In genomic region chr9:121725008-121725795, GRCh38 we compare ENCODE assay signal across 10 cellular contexts.
A peak's percentile ranks its signal among the peaks of the same experiment; 100 is the strongest.
DNase-seq lines count a peak whose midpoint lies in the region; ATAC-seq, FAIRE-seq and TF ChIP-seq lines count a peak whose summit lies in the region.
"Had no signal": no experiment of that assay in that cellular context is flagged by ENCODE, and none has a peak within 500 bp of the region (broad histone marks: within the 10 kb centered on the region; RNA-seq: fewer than 3 reads in every experiment).

No MANE protein-coding gene starts in this region.

- H3K27me3 Mint-ChIP-seq in HFFc6 (ENCODE audit: insufficient read depth), result no peaks in the 10 kb centered on the region; the same call in none of the 2 replicates

- H3K27ac Mint-ChIP-seq in HFFc6, result peak overlapping the region; percentile 79

- TF ChIP-seq POLR2A in GM18505 (IDR thresholded peaks at IDR 0.05; ENCODE audit: borderline replicate concordance, extremely low read depth, insufficient read depth, insufficient read length), result no peak

- no peaks in the 10 kb centered on the region for H3K9me3 ChIP-seq in kidney (ENCODE audit: control insufficient read depth in 1 of 2, low read length in 2 of 2)

- no peak for FAIRE-seq in kidney (lab: Jason Lieb, UNC)

- intact Hi-C loops in kidney (cut with DNase I), result no loop called here

- DNase-seq in HFFc6, result peak; percentile 98
- DNase-seq in cerebellar nuclear complex (lab: John Stamatoyannopoulos, UW), result peak; percentile 50 to 82
- peak; percentile 96 for DNase-seq in kidney
- DNase-seq in GM20000 (ENCODE audit: low spot score), result no peak
- DNase-seq in NOMO-1 (lab: John Stamatoyannopoulos, UW; ENCODE audit: unreplicated experiment in 2 of 2), result no peak
- DNase-seq: mesendoderm had no signal

- H3K4me1 Mint-ChIP-seq in HFFc6 (ENCODE audit: low read depth), result peaks cover 43% of the 10 kb centered on the region

- no peaks in the 10 kb centered on the region for H3K9me3 Mint-ChIP-seq in HFFc6

- no peak overlapping the region for H3K4me3 Mint-ChIP-seq in HFFc6

- no peak overlapping the region for H3K4me3 ChIP-seq in kidney (ENCODE audit: low read length in 2 of 2)
- H3K4me3 ChIP-seq in skin epidermis, result no peak overlapping the region

- no peaks in the 10 kb centered on the region for H3K36me3 ChIP-seq in kidney (ENCODE audit: control insufficient read depth in 1 of 2, insufficient read depth in 2 of 2, low read length in 2 of 2)

- H3K27ac ChIP-seq in kidney (ENCODE audit: low read depth in 2 of 2, low read length in 2 of 2) (peak overlapping the region; percentile 63 to 74), skin epidermis (peak overlapping the region in 16 of 21 experiments; percentile 22 to 92 (median 77))

- H3K4me1 ChIP-seq in kidney (ENCODE audit: control insufficient read depth in 1 of 2, insufficient read depth in 1 of 2, low read depth in 1 of 2, low read length in 2 of 2), result peaks cover 21 to 36% of the 10 kb centered on the region in 2 donors

- TF ChIP-seq CTCF in HFFc6 (IDR thresholded peaks at IDR 0.05), result no peak
- no peak for TF ChIP-seq CTCF in kidney (IDR thresholded peaks at IDR 0.05; ENCODE audit: borderline replicate concordance, extremely low read depth, insufficient read depth)
- TF ChIP-seq CTCF in GM20000 (IDR thresholded peaks at IDR 0.05; ENCODE audit: extremely low read depth, missing control alignments), result no peak

- H3K36me3 Mint-ChIP-seq in HFFc6 (ENCODE audit: low read depth), result no peaks in the 10 kb centered on the region

- peak overlapping the region in 1 of 2 donors; percentile 23 for H3K9ac ChIP-seq in kidney (ENCODE audit: low read length in 2 of 2)

- no peak for ATAC-seq in GM21619 (IDR thresholded peaks at IDR 0.05; ENCODE audit: unreplicated experiment)
- no peak for ATAC-seq in GM18505 (IDR thresholded peaks at IDR 0.05; ENCODE audit: unreplicated experiment)
- ATAC-seq: activated CD4-positive, CD25-positive, alpha-beta regulatory T cell treated with anti-CD3 and anti-CD28 coated beads, Interleukin-2, amount 50 U/mL, for 24 hours had no signal

Comparison
In these comparisons a context has a peak if more than half of its experiments do, and no peak if none do; other contexts are left out.
1. DNase-seq: peak in HFFc6 (single experiment), cerebellar nuclear complex (2 of 2) and kidney (single experiment); none in GM20000 (single experiment) and NOMO-1 (0 of 2).